ENCODE assay signal across 14 cellular contexts in genomic region chr11:119993732-119994131, GRCh38.
DNase-seq lines count a peak whose midpoint lies in the region; ATAC-seq and TF ChIP-seq lines count a peak whose summit lies in the region.
"Had no signal": no experiment of that assay in that cellular context is flagged by ENCODE, and none has a peak within 500 bp of the region (broad histone marks: within the 10 kb centered on the region; RNA-seq: fewer than 3 reads in every experiment).

No MANE protein-coding gene starts in this region.

- H3K27me3 ChIP-seq in left ventricle myocardium inferior (ENCODE audit: low read depth) = peaks cover 25% of the 10 kb centered on the region
- no peaks in the 10 kb centered on the region for H3K27me3 ChIP-seq in right cardiac atrium (ENCODE audit: control insufficient read depth, insufficient read depth)
- H3K27me3 ChIP-seq in vagina = no peaks in the 10 kb centered on the region

- H3K36me3 ChIP-seq in left ventricle myocardium inferior = no peaks in the 10 kb centered on the region
- no peaks in the 10 kb centered on the region for H3K36me3 ChIP-seq in vagina
- H3K36me3 ChIP-seq: HAP-1 had no signal

- H3K27ac ChIP-seq in left ventricle myocardium inferior (replicated peaks) (no peak overlapping the region), right cardiac atrium (ENCODE audit: low read length) (no peak overlapping the region), vagina (peak overlapping the region; percentile 48)

- ATAC-seq in right cardiac atrium = no peak
- ATAC-seq in esophagus mucosa = peak; percentile 96

- TF ChIP-seq CTCF in left ventricle myocardium inferior (IDR thresholded peaks at IDR 0.05; ENCODE audit: borderline replicate concordance) = peak; percentile 25
- no peak for TF ChIP-seq CTCF in vagina (IDR thresholded peaks at IDR 0.05)

- no peaks in the 10 kb centered on the region for H3K9me3 ChIP-seq in left ventricle myocardium inferior (replicated peaks)
- no peaks in the 10 kb centered on the region for H3K9me3 ChIP-seq in right cardiac atrium (ENCODE audit: control insufficient read depth, low read length)
- no peaks in the 10 kb centered on the region for H3K9me3 ChIP-seq in vagina
- H3K9me3 ChIP-seq: HAP-1 had no signal

- TF ChIP-seq POLR2A in vagina (IDR thresholded peaks at IDR 0.05) = no peak

- H3K4me1 ChIP-seq in left ventricle myocardium inferior = peaks cover 20% of the 10 kb centered on the region
- H3K4me1 ChIP-seq in right cardiac atrium (ENCODE audit: control insufficient read depth, insufficient read depth, low read length) = peaks cover 6% of the 10 kb centered on the region
- H3K4me1 ChIP-seq in vagina = peaks cover 21% of the 10 kb centered on the region
- H3K4me1 ChIP-seq: HAP-1 had no signal

- H3K4me3 ChIP-seq in left ventricle myocardium inferior (no peak overlapping the region), right cardiac atrium (ENCODE audit: low read length) (no peak overlapping the region), vagina (no peak overlapping the region)
- H3K4me3 ChIP-seq: HAP-1 had no signal

- DNase-seq in left ventricle myocardium inferior (no peak), right cardiac atrium (no peak), NCI-H524 treated with DMSO at 0.1 percent for 48 hours (lab: John Stamatoyannopoulos, UW) (peak; percentile 26), vagina (ENCODE audit: extremely low spot score in 2 of 2) (peak in 1 of 2 donors; percentile 91), epidermal melanocyte (ENCODE audit: insufficient read length, low spot score) (no peak), kidney tubule cell (ENCODE audit: low spot score) (no peak), germinal center (ENCODE audit: low spot score) (no peak)
- DNase-seq: activated CD8-positive, alpha-beta memory T cell treated with anti-CD3 and anti-CD28 coated beads for 24 hours; activated naive CD4-positive, alpha-beta T cell; effector CD4-positive, alpha-beta T cell; Kasumi-1; SIG-M5 had no signal

- intact Hi-C loops in left ventricle myocardium inferior (cut with micrococcal nuclease) = no loop called here
- intact Hi-C loops in right cardiac atrium (cut with DNase I) = no loop called here
- intact Hi-C loops in vagina (cut with DNase I) = no loop called here

- 68% methylated on average over 4 of the region's 4 CpGs for WGBS in right cardiac atrium
